1 cellular context compared by ENCODE assay signal in the genomic region with DNA sequence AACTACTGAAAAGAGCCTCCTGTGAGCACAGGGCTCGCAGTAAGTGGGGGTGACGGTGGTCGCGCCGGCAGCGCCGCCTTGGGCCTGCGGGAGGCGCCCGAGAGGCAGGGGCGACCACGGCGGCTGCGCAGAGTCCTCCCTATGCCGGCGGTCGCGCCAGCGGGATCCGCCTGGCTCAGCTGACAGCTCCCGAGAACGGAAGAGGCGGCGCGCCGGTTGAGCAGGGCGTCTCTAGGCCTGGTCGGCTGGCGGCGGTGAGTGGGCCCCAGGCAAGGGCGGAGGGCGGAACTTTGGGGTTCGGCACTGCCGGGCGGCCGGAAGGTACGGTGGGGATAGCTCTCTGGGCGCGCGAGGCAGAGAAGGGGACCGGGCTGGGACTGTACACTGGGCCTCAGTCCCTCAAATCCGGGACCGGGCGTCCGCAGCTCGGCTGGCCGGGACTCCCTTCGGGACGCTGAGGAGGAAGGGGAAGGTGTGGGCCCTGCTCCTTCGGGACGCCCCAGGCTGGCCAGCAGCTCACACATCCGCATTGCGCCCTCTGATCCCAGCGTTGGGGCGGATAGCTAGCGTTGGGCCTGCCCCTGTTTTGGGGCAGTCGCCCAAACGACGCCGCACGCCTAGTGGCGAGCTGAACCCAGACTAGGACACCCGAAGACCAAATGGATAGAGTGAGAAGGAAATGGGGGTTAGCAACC.
A peak's percentile ranks its signal among the peaks of the same experiment; 100 is the strongest.
TF ChIP-seq lines count a peak whose summit lies in the region.

A gene with protein sequence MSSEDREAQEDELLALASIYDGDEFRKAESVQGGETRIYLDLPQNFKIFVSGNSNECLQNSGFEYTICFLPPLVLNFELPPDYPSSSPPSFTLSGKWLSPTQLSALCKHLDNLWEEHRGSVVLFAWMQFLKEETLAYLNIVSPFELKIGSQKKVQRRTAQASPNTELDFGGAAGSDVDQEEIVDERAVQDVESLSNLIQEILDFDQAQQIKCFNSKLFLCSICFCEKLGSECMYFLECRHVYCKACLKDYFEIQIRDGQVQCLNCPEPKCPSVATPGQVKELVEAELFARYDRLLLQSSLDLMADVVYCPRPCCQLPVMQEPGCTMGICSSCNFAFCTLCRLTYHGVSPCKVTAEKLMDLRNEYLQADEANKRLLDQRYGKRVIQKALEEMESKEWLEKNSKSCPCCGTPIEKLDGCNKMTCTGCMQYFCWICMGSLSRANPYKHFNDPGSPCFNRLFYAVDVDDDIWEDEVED (plus strand): TSS at position 192 of the 695 bp plus-strand sequence. CDS start 4,484 bp downstream, outside the sequence.

TF ChIP-seq in K562, 482 proteins besides CTCF, POLR2A, EP300 and RAD21 (continued from another document and continues in another):
- TF ChIP-seq CBX2 (IDR thresholded peaks at IDR 0.05; ENCODE audit: insufficient read depth, low read length, poor library complexity, severe bottlenecking) (no peak), SRF (CRISPR knock-in tag; IDR thresholded peaks at IDR 0.05) (peak in 1 of 2 experiments; percentile 60; a peak in 2 of 4 replicates), EZH2 (IDR thresholded peaks at IDR 0.05; ENCODE audit: borderline replicate concordance, low read depth, low read length) (no peak), NR3C1 (CRISPR knock-in tag; IDR thresholded peaks at IDR 0.05) (no peak), ZNF311 (CRISPR knock-in tag; IDR thresholded peaks at IDR 0.05) (0 out of 2 replicates have a peak, but pooled peaks have one; percentile 47), TFAP4 (CRISPR knock-in tag; IDR thresholded peaks at IDR 0.05; ENCODE audit: borderline replicate concordance) (peak; percentile 100), KLF16 (IDR thresholded peaks at IDR 0.05) (peak; percentile 80), MEF2D (tag; conservative IDR thresholded peaks at IDR 0.05; ENCODE audit: low read depth) (no peak), E2F3 (CRISPR knock-in tag; IDR thresholded peaks at IDR 0.05) (0 out of 2 replicates have a peak, but pooled peaks have one; percentile 46), ZBTB26 (CRISPR knock-in tag; IDR thresholded peaks at IDR 0.05) (peak; percentile 61; the same call in 1 of the 2 replicates), SPI1 (IDR thresholded peaks at IDR 0.05; ENCODE audit: borderline replicate concordance, low read depth, low read length) (peak; percentile 24; the same call in 1 of the 2 replicates), RBM22 (IDR thresholded peaks at IDR 0.05; ENCODE audit: low read depth, low read length, poor library complexity, severe bottlenecking) (peak; percentile 30), ARID3A (IDR thresholded peaks at IDR 0.05; ENCODE audit: borderline replicate concordance, low read depth, low read length) (no peak), MBD1 (CRISPR knock-in tag; IDR thresholded peaks at IDR 0.05) (no peak), NR4A1 (CRISPR knock-in tag; IDR thresholded peaks at IDR 0.05) (0 out of 2 replicates have a peak, but pooled peaks have one; percentile 47), NR4A1 (tag; IDR thresholded peaks at IDR 0.05) (no peak), EWSR1 (IDR thresholded peaks at IDR 0.05; ENCODE audit: borderline replicate concordance, low read depth, partially characterized antibody) (no peak), MBD2 (IDR thresholded peaks at IDR 0.05; ENCODE audit: borderline replicate concordance, low read depth) (peak; percentile 83; the same call in 1 of the 2 replicates), ID3 (CRISPR knock-in tag; IDR thresholded peaks at IDR 0.05) (no peak), ID3 (tag; IDR thresholded peaks at IDR 0.05) (peak; percentile 64; the same call in 1 of the 2 replicates), ZBTB17 (CRISPR knock-in tag; IDR thresholded peaks at IDR 0.05) (peak; percentile 87), SMARCE1 (IDR thresholded peaks at IDR 0.05) (0 out of 2 replicates have a peak, but pooled peaks have one; percentile 16), CHCHD3 (CRISPR knock-in tag; IDR thresholded peaks at IDR 0.05) (peak; percentile 72; the same call in 1 of the 2 replicates), RCOR1 (IDR thresholded peaks at IDR 0.05; ENCODE audit: borderline replicate concordance in 1 of 2, low read depth in 2 of 2, low read length in 2 of 2) (peak in 1 of 2 experiments; percentile 19; a peak in 1 of 4 replicates), EP400 (IDR thresholded peaks at IDR 0.05) (peak; percentile 82), ZNF444 (CRISPR knock-in tag; IDR thresholded peaks at IDR 0.05) (no peak), PURB (CRISPR knock-in tag; IDR thresholded peaks at IDR 0.05; ENCODE audit: low read depth) (no peak), POLR2AphosphoS5 (IDR thresholded peaks at IDR 0.05; ENCODE audit: control insufficient read depth, insufficient read depth, low read depth, low read length) (peak; percentile 90), HDGF (IDR thresholded peaks at IDR 0.05) (no peak), HNRNPK (IDR thresholded peaks at IDR 0.05; ENCODE audit: low read depth, low read length, poor library complexity, severe bottlenecking) (peak; percentile 94), GABPA (tag; conservative IDR thresholded peaks at IDR 0.05; ENCODE audit: low read depth) (peak; percentile 90), KLF1 (tag; IDR thresholded peaks at IDR 0.05) (peak; percentile 65; the same call in 1 of the 2 replicates), ARID4B (CRISPR knock-in tag; IDR thresholded peaks at IDR 0.05) (0 out of 2 replicates have a peak, but pooled peaks have one; percentile 72), XRCC3 (IDR thresholded peaks at IDR 0.05) (no peak), BCOR (IDR thresholded peaks at IDR 0.05) (0 out of 2 replicates have a peak, but pooled peaks have one; percentile 45)
- TF ChIP-seq, protein P1, sequence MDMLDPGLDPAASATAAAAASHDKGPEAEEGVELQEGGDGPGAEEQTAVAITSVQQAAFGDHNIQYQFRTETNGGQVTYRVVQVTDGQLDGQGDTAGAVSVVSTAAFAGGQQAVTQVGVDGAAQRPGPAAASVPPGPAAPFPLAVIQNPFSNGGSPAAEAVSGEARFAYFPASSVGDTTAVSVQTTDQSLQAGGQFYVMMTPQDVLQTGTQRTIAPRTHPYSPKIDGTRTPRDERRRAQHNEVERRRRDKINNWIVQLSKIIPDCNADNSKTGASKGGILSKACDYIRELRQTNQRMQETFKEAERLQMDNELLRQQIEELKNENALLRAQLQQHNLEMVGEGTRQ (CRISPR knock-in tag; IDR thresholded peaks at IDR 0.05), result peak; percentile 55; the same call in 1 of the 2 replicates
- TF ChIP-seq, protein P2, sequence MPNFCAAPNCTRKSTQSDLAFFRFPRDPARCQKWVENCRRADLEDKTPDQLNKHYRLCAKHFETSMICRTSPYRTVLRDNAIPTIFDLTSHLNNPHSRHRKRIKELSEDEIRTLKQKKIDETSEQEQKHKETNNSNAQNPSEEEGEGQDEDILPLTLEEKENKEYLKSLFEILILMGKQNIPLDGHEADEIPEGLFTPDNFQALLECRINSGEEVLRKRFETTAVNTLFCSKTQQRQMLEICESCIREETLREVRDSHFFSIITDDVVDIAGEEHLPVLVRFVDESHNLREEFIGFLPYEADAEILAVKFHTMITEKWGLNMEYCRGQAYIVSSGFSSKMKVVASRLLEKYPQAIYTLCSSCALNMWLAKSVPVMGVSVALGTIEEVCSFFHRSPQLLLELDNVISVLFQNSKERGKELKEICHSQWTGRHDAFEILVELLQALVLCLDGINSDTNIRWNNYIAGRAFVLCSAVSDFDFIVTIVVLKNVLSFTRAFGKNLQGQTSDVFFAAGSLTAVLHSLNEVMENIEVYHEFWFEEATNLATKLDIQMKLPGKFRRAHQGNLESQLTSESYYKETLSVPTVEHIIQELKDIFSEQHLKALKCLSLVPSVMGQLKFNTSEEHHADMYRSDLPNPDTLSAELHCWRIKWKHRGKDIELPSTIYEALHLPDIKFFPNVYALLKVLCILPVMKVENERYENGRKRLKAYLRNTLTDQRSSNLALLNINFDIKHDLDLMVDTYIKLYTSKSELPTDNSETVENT (CRISPR knock-in tag; IDR thresholded peaks at IDR 0.05), result peak; percentile 80
- TF ChIP-seq, protein P3, sequence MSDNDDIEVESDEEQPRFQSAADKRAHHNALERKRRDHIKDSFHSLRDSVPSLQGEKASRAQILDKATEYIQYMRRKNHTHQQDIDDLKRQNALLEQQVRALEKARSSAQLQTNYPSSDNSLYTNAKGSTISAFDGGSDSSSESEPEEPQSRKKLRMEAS (CRISPR knock-in tag; IDR thresholded peaks at IDR 0.05), result peak; percentile 43
- TF ChIP-seq, protein P4, sequence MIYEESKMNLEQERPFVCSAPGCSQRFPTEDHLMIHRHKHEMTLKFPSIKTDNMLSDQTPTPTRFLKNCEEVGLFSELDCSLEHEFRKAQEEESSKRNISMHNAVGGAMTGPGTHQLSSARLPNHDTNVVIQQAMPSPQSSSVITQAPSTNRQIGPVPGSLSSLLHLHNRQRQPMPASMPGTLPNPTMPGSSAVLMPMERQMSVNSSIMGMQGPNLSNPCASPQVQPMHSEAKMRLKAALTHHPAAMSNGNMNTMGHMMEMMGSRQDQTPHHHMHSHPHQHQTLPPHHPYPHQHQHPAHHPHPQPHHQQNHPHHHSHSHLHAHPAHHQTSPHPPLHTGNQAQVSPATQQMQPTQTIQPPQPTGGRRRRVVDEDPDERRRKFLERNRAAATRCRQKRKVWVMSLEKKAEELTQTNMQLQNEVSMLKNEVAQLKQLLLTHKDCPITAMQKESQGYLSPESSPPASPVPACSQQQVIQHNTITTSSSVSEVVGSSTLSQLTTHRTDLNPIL (CRISPR knock-in tag; IDR thresholded peaks at IDR 0.05), result no peak
